ENCODE assay signal across 9 cellular contexts in genomic region chr17:30323895-30324319, GRCh38. TPM values are rescaled to one million over a fixed set of nuclear protein-coding genes. Genes with fewer than 3 reads are reported as not detected.
DNase-seq lines count a peak whose midpoint lies in the region; ATAC-seq and TF ChIP-seq lines count a peak whose summit lies in the region.
"Had no signal": no experiment of that assay in that cellular context is flagged by ENCODE, and none has a peak within 500 bp of the region (broad histone marks: within the 10 kb centered on the region; RNA-seq: fewer than 3 reads in every experiment).

No MANE protein-coding gene starts in this region.

- no peak overlapping the region for H3K9ac ChIP-seq in mammary epithelial cell (ENCODE audit: insufficient read depth, low read length)

- in situ Hi-C loops in mammary epithelial cell (cut with MboI; ENCODE audit: low sequenced_read_pairs in 2 of 2), result no loop called here

- no peak overlapping the region for H2AFZ ChIP-seq in mammary epithelial cell (ENCODE audit: low read depth, low read length)

- CTCF ChIA-PET in A673 (lab: Charles Lee) (no interaction called here), mammary epithelial cell (lab: Charles Lee; ENCODE audit: low non-redundant PET) (no interaction called here)

- dilution Hi-C loops in mammary epithelial cell (cut with HindIII; ENCODE audit: low sequenced_read_pairs), result no loop called here

- TF ChIP-seq CTCF in A673 (conservative IDR thresholded peaks at IDR 0.05; ENCODE audit: low read depth, low read length), result no peak
- no peak for TF ChIP-seq CTCF in mammary epithelial cell (conservative IDR thresholded peaks at IDR 0.05 in 1 of 2, IDR thresholded peaks at IDR 0.05 in 1 of 2; ENCODE audit: extremely low read depth in 1 of 2, insufficient read depth in 1 of 2, low read depth in 1 of 2, low read length in 2 of 2)
- TF ChIP-seq CTCF in spleen (IDR thresholded peaks at IDR 0.05 in 8 of 11, conservative IDR thresholded peaks at IDR 0.05 in 3 of 11), result no peak

- BruUV-seq in A673 (replicated peaks; lab: Mats Ljungman, UMichigan), result no TSS peak
- BruUV-seq in mammary epithelial cell (replicated peaks; lab: Mats Ljungman, UMichigan), result no TSS peak

- no peaks in the 10 kb centered on the region for H3K9me3 ChIP-seq in A673 (ENCODE audit: low read depth, low read length, poor library complexity, severe bottlenecking)
- no peaks in the 10 kb centered on the region for H3K9me3 ChIP-seq in mammary epithelial cell (replicated peaks; ENCODE audit: insufficient read depth, low read length)
- H3K9me3 ChIP-seq in spleen, result no peaks in the 10 kb centered on the region
- H3K9me3 ChIP-seq: pancreas had no signal

- H4K20me1 ChIP-seq in mammary epithelial cell (ENCODE audit: insufficient read depth, low read length), result no peaks in the 10 kb centered on the region

- POLR2A ChIA-PET in A673 (lab: Charles Lee; ENCODE audit: low non-redundant PET), result interaction anchor here (1.0 kb wide), 1 partner anchor 206 kb away, joined by 3 read pairs; no protein-coding TSS in a partner anchor

- H3K27me3 ChIP-seq in A673 (replicated peaks; ENCODE audit: insufficient read depth, low read depth, low read length, poor library complexity) (no peaks in the 10 kb centered on the region), mammary epithelial cell (ENCODE audit: insufficient read depth, low read length) (peaks cover 6% of the 10 kb centered on the region), spleen (replicated peaks in 1 of 7) (no peaks in the 10 kb centered on the region)
- H3K27me3 ChIP-seq: pancreas had no signal

- H3K4me3 ChIP-seq in A673 (ENCODE audit: low read depth, low read length, poor library complexity, severe bottlenecking) (no peak overlapping the region), mammary epithelial cell (replicated peaks in 1 of 3; ENCODE audit: insufficient read depth in 1 of 3, low read depth in 2 of 3, low read length in 3 of 3) (no peak overlapping the region), spleen (no peak overlapping the region)
- H3K4me3 ChIP-seq: pancreas had no signal

- H3K27ac ChIP-seq in A673 (ENCODE audit: low read depth, low read length, poor library complexity, severe bottlenecking) (no peak overlapping the region), mammary epithelial cell (ENCODE audit: insufficient read depth, low read depth, low read length) (no peak overlapping the region), spleen (peak overlapping the region in 3 of 8 donors; percentile 8 to 66 (median 22))
- H3K27ac ChIP-seq: pancreas had no signal

- no peak overlapping the region for H3K4me2 ChIP-seq in mammary epithelial cell (ENCODE audit: insufficient read depth, low read depth, low read length)

- H3K79me2 ChIP-seq in mammary epithelial cell (ENCODE audit: insufficient read depth, low read length), result no peaks in the 10 kb centered on the region

- peak; percentile 92 for ATAC-seq in stimulated activated naive CD8-positive, alpha-beta T cell treated with anti-CD3 and anti-CD28 coated beads, Interleukin-15, Interleukin-2, amounts not matched to agents 100 U/mL and 50 U/mL, for 24 hours
- ATAC-seq in HG02884 (IDR thresholded peaks at IDR 0.05; ENCODE audit: unreplicated experiment), result no peak

- no peak for TF ChIP-seq POLR2A in spleen (IDR thresholded peaks at IDR 0.05)

- peaks cover 9% of the 10 kb centered on the region for H3K4me1 ChIP-seq in A673 (ENCODE audit: insufficient read depth, low read length, poor library complexity, severe bottlenecking)
- no peaks in the 10 kb centered on the region for H3K4me1 ChIP-seq in mammary epithelial cell (ENCODE audit: insufficient read depth, low read length)
- peaks cover 0 to 19% (median 12%) of the 10 kb centered on the region in 6 donors for H3K4me1 ChIP-seq in spleen
- H3K4me1 ChIP-seq: pancreas had no signal

- intact Hi-C loops in A673 (cut with micrococcal nuclease; ENCODE audit: unreplicated experiment), result no loop called here
- intact Hi-C loops in mammary epithelial cell (cut with micrococcal nuclease), result no loop called here
- intact Hi-C loops in spleen (cut with DNase I; ENCODE audit: low total_unique reads), result no loop called here

- no peaks in the 10 kb centered on the region for H3K36me3 ChIP-seq in A673 (ENCODE audit: insufficient read depth, low read length, poor library complexity, severe bottlenecking)
- no peaks in the 10 kb centered on the region for H3K36me3 ChIP-seq in mammary epithelial cell (ENCODE audit: insufficient read depth, low read length)
- H3K36me3 ChIP-seq in spleen, result no peaks in the 10 kb centered on the region
- H3K36me3 ChIP-seq: pancreas had no signal

- DNase-seq in A673 (ENCODE audit: low spot score), result peak; percentile 66
- DNase-seq in HK-2 (ENCODE audit: unreplicated experiment), result peak; percentile 7
- DNase-seq in T follicular helper cell (ENCODE audit: low read depth), result peak; percentile 17
- DNase-seq in mammary epithelial cell, result peak; percentile 61
- peak; percentile 38 for DNase-seq in stimulated activated naive CD8-positive, alpha-beta T cell treated with anti-CD3 and anti-CD28 coated beads, Interleukin-15, Interleukin-2, amounts not matched to agents 100 U/mL and 50 U/mL, for 24 hours
- no peak for DNase-seq in ecto neural progenitor cell (ENCODE audit: low spot score)
- DNase-seq in spleen, result no peak

RNA-seq across cellular contexts. Expression of gene TMIGD1, which starts 9.9 kb away (rescaled TPM):
- total RNA-seq in A673 (2021) (not detected in 2 replicates), mammary epithelial cell (not detected), spleen (not detected)
- polyA plus RNA-seq in mammary epithelial cell (not detected), spleen (not detected)
- polyA minus RNA-seq in mammary epithelial cell, result not detected
- total RNA-seq: pancreas had no signal
- polyA plus RNA-seq: pancreas had no signal

RNA-seq across cellular contexts. Expression of gene BLMH, which starts 32.2 kb away (rescaled TPM):
- 94.3 and 100 TPM in 2 replicates for total RNA-seq in A673 (2021)
- 1 to 10 TPM; 1.0 to 5.8 TPM for total RNA-seq in mammary epithelial cell
- 1.4 TPM for polyA plus RNA-seq in mammary epithelial cell
- 1.2 TPM for polyA minus RNA-seq in mammary epithelial cell
- 10 to 100 TPM; 26.2 to 35.5 (median 30.5) TPM for total RNA-seq in spleen
- polyA plus RNA-seq in spleen, result 10 to 100 TPM; 15.6 to 18.2 (median 16.1) TPM

RNA-seq across cellular contexts. Expression of gene CPD, which starts 54.8 kb away (rescaled TPM):
- total RNA-seq in A673 (2021), result 38.0 and 52.6 TPM in 2 replicates
- 100 to 1,000 TPM in 1 of 2 donors, 10 to 100 TPM in 1; 56.0 to 136 TPM for total RNA-seq in mammary epithelial cell
- 23.6 TPM for polyA plus RNA-seq in mammary epithelial cell
- 124 TPM for polyA minus RNA-seq in mammary epithelial cell
- 10 to 100 TPM; 33.9 to 83.8 (median 42.0) TPM for total RNA-seq in spleen
- 1 to 10 TPM; 1.6 to 3.8 (median 3.0) TPM for polyA plus RNA-seq in spleen

Comparison
In these comparisons a context has a peak if more than half of its experiments do, and no peak if none do; other contexts are left out.
1. DNase-seq: peak in A673 (single experiment), HK-2 (single experiment), T follicular helper cell (single experiment), mammary epithelial cell (single experiment) and stimulated activated naive CD8-positive, alpha-beta T cell treated with anti-CD3 and anti-CD28 coated beads, Interleukin-15, Interleukin-2, amounts not matched to agents 100 U/mL and 50 U/mL, for 24 hours (single experiment); none in ecto neural progenitor cell (single experiment) and spleen (single experiment).